Comparison of ENCODE assay signal across 1 cellular context in the genomic region with DNA sequence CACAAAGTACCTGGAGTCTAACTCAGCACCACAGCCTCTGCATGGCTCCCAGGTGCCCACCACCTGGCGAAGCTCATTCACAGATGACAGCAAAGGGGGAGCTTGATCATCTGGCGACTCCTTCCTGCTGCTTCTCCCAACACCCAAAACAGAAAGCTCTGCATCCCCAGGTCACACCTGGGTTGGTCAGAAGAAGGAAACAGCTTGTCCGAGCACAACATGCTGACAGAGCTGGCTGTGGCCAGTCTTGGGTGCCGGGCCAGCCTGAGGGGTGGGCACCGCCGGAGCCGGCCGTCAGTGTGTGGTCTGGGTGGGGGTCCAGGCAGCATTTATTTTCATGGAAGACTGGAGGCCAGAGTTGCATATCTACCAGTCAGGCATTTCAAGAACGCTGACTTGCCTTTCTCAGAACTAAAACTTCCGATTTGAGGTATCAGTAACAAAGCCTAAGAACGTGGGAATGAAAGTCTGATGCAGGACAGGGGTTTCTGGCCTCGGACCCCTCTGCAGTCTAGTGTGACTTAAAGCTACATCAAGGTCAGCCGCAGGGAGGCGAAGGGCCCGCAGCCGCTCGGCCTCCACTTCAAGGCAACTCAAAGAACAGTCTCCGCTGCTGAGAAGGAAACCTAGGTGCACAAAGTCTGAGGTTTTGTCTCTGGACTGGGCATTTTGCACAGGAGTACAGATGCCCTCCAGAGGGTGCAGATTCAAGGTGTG.
TF ChIP-seq lines count a peak whose summit lies in the region.

No MANE protein-coding gene starts in this region.

TF ChIP-seq in HepG2, 621 proteins besides CTCF, POLR2A, EP300 and RAD21:
- TF ChIP-seq MAFK (conservative IDR thresholded peaks at IDR 0.05 in 1 of 2, IDR thresholded peaks at IDR 0.05 in 1 of 2; ENCODE audit: low read length in 2 of 2) = peak; percentile 17 to 26; a peak in 1 of 4 replicates
- no peak for TF ChIP-seq PCBP2 (optimal IDR thresholded peaks at IDR 0.05; ENCODE audit: low read depth, low read length, poor library complexity, severe bottlenecking)
- no peak for TF ChIP-seq ZNF660 (CRISPR knock-in tag; IDR thresholded peaks at IDR 0.05; ENCODE audit: borderline replicate concordance, low read depth)
- 0 out of 2 replicates have a peak, but pooled peaks have one; percentile 8 for TF ChIP-seq MAFF (IDR thresholded peaks at IDR 0.05; ENCODE audit: low read depth, low read length)
- peak; percentile 41 for TF ChIP-seq AGO2 (optimal IDR thresholded peaks at IDR 0.05; ENCODE audit: low read depth, low read length)
